Comparison of ENCODE assay signal across 1 cellular context in genomic region chr3:15377961-15378791, GRCh38.
A peak's percentile ranks its signal among the peaks of the same experiment; 100 is the strongest.
TF ChIP-seq lines count a peak whose summit lies in the region.

No MANE protein-coding gene starts in this region.

TF ChIP-seq in HCT116, 20 proteins besides CTCF, POLR2A, EP300 and RAD21 (continued from another document):
- TF ChIP-seq ZBTB33 (IDR thresholded peaks at IDR 0.05; ENCODE audit: extremely low read depth, insufficient replicate concordance, low read length) (no peak), ELF1 (IDR thresholded peaks at IDR 0.05; ENCODE audit: borderline replicate concordance, low read depth) (no peak; the same call in 1 of the 2 replicates), JUND (IDR thresholded peaks at IDR 0.05) (no peak), EGR1 (IDR thresholded peaks at IDR 0.05; ENCODE audit: low read depth) (peak; percentile 89), SP1 (IDR thresholded peaks at IDR 0.05; ENCODE audit: low read depth) (peak; percentile 86), TCF7L2 (IDR thresholded peaks at IDR 0.05; ENCODE audit: borderline replicate concordance, extremely low read depth, insufficient read depth, insufficient read length) (no peak), EZH2phosphoT487 (IDR thresholded peaks at IDR 0.05; ENCODE audit: borderline replicate concordance) (no peak), POLR2AphosphoS5 (IDR thresholded peaks at IDR 0.05; ENCODE audit: low read depth, low read length) (peak; percentile 45; the same call in 1 of the 2 replicates), YY1 (IDR thresholded peaks at IDR 0.05; ENCODE audit: extremely low read depth, insufficient replicate concordance, low read depth, low read length) (peak; percentile 99)
- TF ChIP-seq, protein P1, sequence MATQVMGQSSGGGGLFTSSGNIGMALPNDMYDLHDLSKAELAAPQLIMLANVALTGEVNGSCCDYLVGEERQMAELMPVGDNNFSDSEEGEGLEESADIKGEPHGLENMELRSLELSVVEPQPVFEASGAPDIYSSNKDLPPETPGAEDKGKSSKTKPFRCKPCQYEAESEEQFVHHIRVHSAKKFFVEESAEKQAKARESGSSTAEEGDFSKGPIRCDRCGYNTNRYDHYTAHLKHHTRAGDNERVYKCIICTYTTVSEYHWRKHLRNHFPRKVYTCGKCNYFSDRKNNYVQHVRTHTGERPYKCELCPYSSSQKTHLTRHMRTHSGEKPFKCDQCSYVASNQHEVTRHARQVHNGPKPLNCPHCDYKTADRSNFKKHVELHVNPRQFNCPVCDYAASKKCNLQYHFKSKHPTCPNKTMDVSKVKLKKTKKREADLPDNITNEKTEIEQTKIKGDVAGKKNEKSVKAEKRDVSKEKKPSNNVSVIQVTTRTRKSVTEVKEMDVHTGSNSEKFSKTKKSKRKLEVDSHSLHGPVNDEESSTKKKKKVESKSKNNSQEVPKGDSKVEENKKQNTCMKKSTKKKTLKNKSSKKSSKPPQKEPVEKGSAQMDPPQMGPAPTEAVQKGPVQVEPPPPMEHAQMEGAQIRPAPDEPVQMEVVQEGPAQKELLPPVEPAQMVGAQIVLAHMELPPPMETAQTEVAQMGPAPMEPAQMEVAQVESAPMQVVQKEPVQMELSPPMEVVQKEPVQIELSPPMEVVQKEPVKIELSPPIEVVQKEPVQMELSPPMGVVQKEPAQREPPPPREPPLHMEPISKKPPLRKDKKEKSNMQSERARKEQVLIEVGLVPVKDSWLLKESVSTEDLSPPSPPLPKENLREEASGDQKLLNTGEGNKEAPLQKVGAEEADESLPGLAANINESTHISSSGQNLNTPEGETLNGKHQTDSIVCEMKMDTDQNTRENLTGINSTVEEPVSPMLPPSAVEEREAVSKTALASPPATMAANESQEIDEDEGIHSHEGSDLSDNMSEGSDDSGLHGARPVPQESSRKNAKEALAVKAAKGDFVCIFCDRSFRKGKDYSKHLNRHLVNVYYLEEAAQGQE (IDR thresholded peaks at IDR 0.05; ENCODE audit: low read depth), result no peak
